29 cellular contexts compared by ENCODE assay signal in genomic region chr1:56563568-56563967, GRCh38. TPM values are rescaled to one million over a fixed set of nuclear protein-coding genes. Genes with fewer than 3 reads are reported as not detected.
DNase-seq lines count a peak whose midpoint lies in the region; TF ChIP-seq lines count a peak whose summit lies in the region.
"Had no signal": no experiment of that assay in that cellular context is flagged by ENCODE, and none has a peak within 500 bp of the region (broad histone marks: within the 10 kb centered on the region; RNA-seq: fewer than 3 reads in every experiment).

No MANE protein-coding gene starts in this region.

- H3K36me3 ChIP-seq in HUES64 (ENCODE audit: insufficient read depth, low read length) = 0 out of 2 replicates have a peak, but pooled peaks cover 4% of the 10 kb centered on the region
- H3K36me3 ChIP-seq: ascending aorta, BE2C, gastrocnemius medialis, stomach, upper lobe of left lung had no signal

- no peak overlapping the region for H3K4me3 ChIP-seq in HUES64 (ENCODE audit: low read length)
- H3K4me3 ChIP-seq: ascending aorta, gastrocnemius medialis, stomach, upper lobe of left lung had no signal

- 87% methylated on average over 2 of the region's 3 CpGs for WGBS in HUES64

- no peaks in the 10 kb centered on the region for H3K9me3 ChIP-seq in HUES64 (ENCODE audit: insufficient read depth, low read depth, low read length)
- H3K9me3 ChIP-seq: ascending aorta, BE2C, gastrocnemius medialis, stomach, upper lobe of left lung had no signal

- in situ Hi-C loops in GM13976 (cut with MboI; ENCODE audit: low sequenced_read_pairs, unreplicated experiment) = no loop called here

- H3K4me1 ChIP-seq in HUES64 (ENCODE audit: insufficient read depth, low read length) = peaks cover 54% of the 10 kb centered on the region
- H3K4me1 ChIP-seq: BE2C had no signal

- no peak for DNase-seq in caudate nucleus (lab: John Stamatoyannopoulos, UW)
- peak; percentile 90 for DNase-seq in renal cortical epithelial cell (ENCODE audit: low read depth)
- DNase-seq in GM13976 (ENCODE audit: low spot score) = no peak
- no peak for DNase-seq in NCI-H1417 treated with DMSO at 0.1 percent for 48 hours (lab: John Stamatoyannopoulos, UW)
- no peak for DNase-seq in NK-92 (lab: John Stamatoyannopoulos, UW; ENCODE audit: unreplicated experiment)
- no peak for DNase-seq in HCEC 1CT
- DNase-seq: activated B cell treated with CpG ODN at 0.5 μM for 24 hours; activated CD4-positive, alpha-beta T cell treated with anti-CD3 and anti-CD28 coated beads, Interleukin-2, amount 10 ng/mL, durations not matched to agents 7 days and 5 days; activated gamma-delta T cell; activated naive CD8-positive, alpha-beta T cell treated with anti-CD3 and anti-CD28 coated beads for 36 hours; activated T-cell treated with anti-CD3 and anti-CD28 coated beads, Interleukin-2, amount 50 U/mL, for 24 hours; BE2C; CD8-positive, alpha-beta memory T cell; central memory CD4-positive, alpha-beta T cell; DMS153; gastrocnemius medialis; H9; left colon; mesenchymal stem cell; NCI-H82; stimulated activated CD4-positive, alpha-beta T cell treated with anti-CD3 and anti-CD28 coated beads, Interleukin-12 subunit alpha, Interleukin-12 subunit beta, amount 100 ng/mL, for 4 hours; stimulated activated CD4-positive, alpha-beta T cell treated with anti-CD3 and anti-CD28 coated beads, Interleukin-2, amount 100 ng/mL, for 48 hours; stomach; upper lobe of left lung had no signal

- TF ChIP-seq CTCF in GM13976 (IDR thresholded peaks at IDR 0.05; ENCODE audit: borderline replicate concordance, control extremely low read depth, extremely low read depth, insufficient read depth, missing control alignments) = no peak

- H3K27ac ChIP-seq in HUES64 (ENCODE audit: low read depth, low read length) = peak overlapping the region; percentile 70
- H3K27ac ChIP-seq in caudate nucleus (ENCODE audit: low read depth, low read length) = peak overlapping the region; percentile 18
- H3K27ac ChIP-seq in layer of hippocampus (ENCODE audit: low read depth, low read length) = peak overlapping the region; percentile 41
- H3K27ac ChIP-seq: ascending aorta, gastrocnemius medialis had no signal

- H3K9ac ChIP-seq in HUES64 (ENCODE audit: low read depth, low read length) = 0 out of 2 replicates have a peak overlapping the region, but pooled peaks have one; percentile 6

- H3K27me3 ChIP-seq in HUES64 (ENCODE audit: insufficient read depth, low read length) (no peaks in the 10 kb centered on the region), layer of hippocampus (ENCODE audit: control insufficient read depth, insufficient read depth, low read length) (no peaks in the 10 kb centered on the region)
- H3K27me3 ChIP-seq: ascending aorta, BE2C, gastrocnemius medialis, stomach, upper lobe of left lung had no signal

RNA-seq across cellular contexts. Expression of gene PLPP3, which starts 15.8 kb away (rescaled TPM):
- 21.5 TPM for polyA plus RNA-seq in HUES64 (2013, experiment 1 of 2)
- polyA plus RNA-seq in HUES64 (2013, experiment 2 of 2) = 23.1 TPM
- 5.9 and 9.9 TPM in 2 replicates for total RNA-seq in renal cortical epithelial cell
- total RNA-seq: activated CD4-positive, alpha-beta T cell treated with anti-CD3 and anti-CD28 coated beads, Interleukin-2, amount 10 ng/mL, durations not matched to agents 7 days and 5 days; activated CD8-positive, alpha-beta memory T cell treated with anti-CD3 and anti-CD28 coated beads for 36 hours; activated naive CD8-positive, alpha-beta T cell treated with anti-CD3 and anti-CD28 coated beads for 36 hours; T-helper 1 cell treated with Interleukin-12 subunit alpha and Interleukin-12 subunit beta and Interleukin-4 antibody, amounts not matched to agents 30 ng/mL and 1 ng/mL, for 36 hours had no signal
- polyA plus RNA-seq: CD8-positive, alpha-beta memory T cell had no signal

Comparison
In these comparisons a context has a peak if more than half of its experiments do, and no peak if none do; other contexts are left out.
1. H3K27ac ChIP-seq: peak in every context shown above with its lines; median percentile 70 in HUES64; 41 in layer of hippocampus; 18 in caudate nucleus.